8 cellular contexts compared by ENCODE assay signal in genomic region chr6:44237813-44238433, GRCh38. TPM values are rescaled to one million over a fixed set of nuclear protein-coding genes. Genes with fewer than 3 reads are reported as not detected.
A peak's percentile ranks its signal among the peaks of the same experiment; 100 is the strongest.
DNase-seq lines count a peak whose midpoint lies in the region; ATAC-seq, FAIRE-seq and TF ChIP-seq lines count a peak whose summit lies in the region.

No MANE protein-coding gene starts in this region.

- FAIRE-seq in urothelium cell line (lab: Jason Lieb, UNC): peak; percentile 77

- H3K4me3 ChIP-seq in KMS-11 (IDR thresholded peaks at IDR 0.05; ENCODE audit: insufficient read depth, low read depth, low read length) (no peak overlapping the region), left ventricle myocardium inferior (peak overlapping the region; percentile 78)

- peak; percentile 95 for TF ChIP-seq CTCF in KMS-11 (conservative IDR thresholded peaks at IDR 0.05; ENCODE audit: low read depth, low read length)
- peak; percentile 97 for TF ChIP-seq CTCF in left ventricle myocardium inferior (IDR thresholded peaks at IDR 0.05; ENCODE audit: borderline replicate concordance)

- intact Hi-C loops in left ventricle myocardium inferior (cut with micrococcal nuclease): loop anchor here (2.0 kb wide), 1 partner anchor 65 kb away; no protein-coding TSS in a partner anchor
- intact Hi-C loops in posterior vena cava (cut with DNase I): loop anchor here (5.0 to 10.0 kb wide), 2 partner anchors 66 to 123 kb away; no protein-coding TSS in a partner anchor

- DNase-seq in ELR (ENCODE audit: low read depth) (peak; percentile 79), T follicular helper cell (ENCODE audit: low read depth) (peak; percentile 64), left ventricle myocardium inferior (peak; percentile 81), posterior vena cava (ENCODE audit: low spot score) (peak; percentile 95), urothelium cell line (ENCODE audit: low spot score) (peak; percentile 86)

- peak overlapping the region; percentile 39; the same call in 1 of the 2 replicates for H3K4me2 ChIP-seq in KMS-11

- peak overlapping the region; percentile 62 for H3K9ac ChIP-seq in KMS-11

- no peaks in the 10 kb centered on the region for H3K36me3 ChIP-seq in KMS-11 (ENCODE audit: insufficient read depth)
- peaks cover 5% of the 10 kb centered on the region for H3K36me3 ChIP-seq in left ventricle myocardium inferior

- H3K79me2 ChIP-seq in KMS-11 (ENCODE audit: insufficient read depth, low read depth): no peaks in the 10 kb centered on the region

- H4K20me1 ChIP-seq in KMS-11 (ENCODE audit: insufficient read depth): no peaks in the 10 kb centered on the region

- WGBS in adipose tissue, 3 donors: 1 to 2% (median 2%) methylated on average over 42 of the region's 42 CpGs

- H3K27me3 ChIP-seq in KMS-11 (ENCODE audit: insufficient read depth, low read depth) (no peaks in the 10 kb centered on the region), left ventricle myocardium inferior (ENCODE audit: low read depth) (no peaks in the 10 kb centered on the region)

- ATAC-seq in GM21619 (IDR thresholded peaks at IDR 0.05; ENCODE audit: unreplicated experiment): peak; percentile 69

- peak overlapping the region; percentile 52 for H2AFZ ChIP-seq in KMS-11 (ENCODE audit: low read depth)

- peak overlapping the region; percentile 55 for H3K27ac ChIP-seq in KMS-11
- H3K27ac ChIP-seq in adipose tissue (ENCODE audit: low read depth, low read length): peak overlapping the region; percentile 84
- H3K27ac ChIP-seq in left ventricle myocardium inferior (replicated peaks): peak overlapping the region; percentile 98

- peaks cover 14% of the 10 kb centered on the region for H3K4me1 ChIP-seq in KMS-11 (ENCODE audit: low read depth, poor library complexity, severe bottlenecking)
- H3K4me1 ChIP-seq in left ventricle myocardium inferior: peaks cover 55% of the 10 kb centered on the region

- H3K9me3 ChIP-seq in left ventricle myocardium inferior (replicated peaks): no peaks in the 10 kb centered on the region

RNA-seq across cellular contexts. Expression of gene HSP90AB1, which starts 9.0 kb away (rescaled TPM):
- polyA plus RNA-seq in adipose tissue: 100 to 1,000 TPM; 452 to 676 (median 667) TPM
- total RNA-seq in left ventricle myocardium inferior (786 TPM), posterior vena cava (100 to 1,000 TPM; 414 to 463 TPM)

RNA-seq across cellular contexts. Expression of gene SLC29A1, which starts 14.5 kb away (rescaled TPM):
- 100 to 1,000 TPM in 1 of 3 donors, 10 to 100 TPM in 2; 50.7 to 253 (median 57.6) TPM for polyA plus RNA-seq in adipose tissue
- 154 TPM for total RNA-seq in left ventricle myocardium inferior
- total RNA-seq in posterior vena cava: 10 to 100 TPM; 76.5 to 80.0 TPM

RNA-seq across cellular contexts. Expression of gene SLC35B2, which starts 19.4 kb away (rescaled TPM):
- polyA plus RNA-seq in adipose tissue: 10 to 100 TPM; 12.5 to 27.8 (median 26.7) TPM
- total RNA-seq in left ventricle myocardium inferior (20.2 TPM), posterior vena cava (10 to 100 TPM; 23.1 to 28.9 TPM)

RNA-seq across cellular contexts. Expression of gene MYMX, which starts 21.2 kb away (rescaled TPM):
- 10 to 100 TPM in 1 of 3 donors, 1 to 10 TPM in 2; 1.2 to 20.5 (median 2.1) TPM for polyA plus RNA-seq in adipose tissue
- total RNA-seq in left ventricle myocardium inferior (0.36 TPM), posterior vena cava (1 to 10 TPM in 1 of 2 donors, not detected in 1; 1.5 TPM)

RNA-seq across cellular contexts. Expression of gene NFKBIE, which starts 27.4 kb away (rescaled TPM):
- polyA plus RNA-seq in adipose tissue: 1 to 10 TPM; 3.1 to 9.8 (median 4.9) TPM
- total RNA-seq in left ventricle myocardium inferior (2.1 TPM), posterior vena cava (1 to 10 TPM; 4.5 to 6.7 TPM)
